In the genomic region with DNA sequence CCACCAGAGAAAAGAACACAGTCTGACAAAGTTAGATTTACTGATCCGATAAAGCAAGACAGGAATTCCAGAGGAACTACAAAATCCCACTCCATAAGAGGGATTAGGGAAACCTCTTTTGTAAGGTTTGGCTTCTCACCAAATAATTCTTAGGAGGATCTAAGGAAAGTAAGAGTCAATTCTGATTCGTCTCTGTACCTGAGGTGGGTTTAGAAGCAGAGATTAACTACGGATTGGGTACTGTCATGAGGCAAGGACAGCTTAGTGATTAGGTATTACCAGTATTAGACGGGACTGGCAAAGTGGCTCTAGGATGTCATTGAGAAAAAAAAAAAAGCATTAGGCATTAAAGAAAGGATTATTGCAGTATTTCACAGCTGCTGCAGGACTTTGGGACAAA, we compare ENCODE assay signal across 2 cellular contexts.
TF ChIP-seq lines count a peak whose summit lies in the region.

No MANE protein-coding gene starts in this region.

TF ChIP-seq in SK-N-SH, 30 proteins besides CTCF, POLR2A, EP300 and RAD21 (continued from another document):
- TF ChIP-seq, protein P1, sequence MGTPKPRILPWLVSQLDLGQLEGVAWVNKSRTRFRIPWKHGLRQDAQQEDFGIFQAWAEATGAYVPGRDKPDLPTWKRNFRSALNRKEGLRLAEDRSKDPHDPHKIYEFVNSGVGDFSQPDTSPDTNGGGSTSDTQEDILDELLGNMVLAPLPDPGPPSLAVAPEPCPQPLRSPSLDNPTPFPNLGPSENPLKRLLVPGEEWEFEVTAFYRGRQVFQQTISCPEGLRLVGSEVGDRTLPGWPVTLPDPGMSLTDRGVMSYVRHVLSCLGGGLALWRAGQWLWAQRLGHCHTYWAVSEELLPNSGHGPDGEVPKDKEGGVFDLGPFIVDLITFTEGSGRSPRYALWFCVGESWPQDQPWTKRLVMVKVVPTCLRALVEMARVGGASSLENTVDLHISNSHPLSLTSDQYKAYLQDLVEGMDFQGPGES (IDR thresholded peaks at IDR 0.05; ENCODE audit: low read depth, low read length), result no peak
- TF ChIP-seq, protein P2, sequence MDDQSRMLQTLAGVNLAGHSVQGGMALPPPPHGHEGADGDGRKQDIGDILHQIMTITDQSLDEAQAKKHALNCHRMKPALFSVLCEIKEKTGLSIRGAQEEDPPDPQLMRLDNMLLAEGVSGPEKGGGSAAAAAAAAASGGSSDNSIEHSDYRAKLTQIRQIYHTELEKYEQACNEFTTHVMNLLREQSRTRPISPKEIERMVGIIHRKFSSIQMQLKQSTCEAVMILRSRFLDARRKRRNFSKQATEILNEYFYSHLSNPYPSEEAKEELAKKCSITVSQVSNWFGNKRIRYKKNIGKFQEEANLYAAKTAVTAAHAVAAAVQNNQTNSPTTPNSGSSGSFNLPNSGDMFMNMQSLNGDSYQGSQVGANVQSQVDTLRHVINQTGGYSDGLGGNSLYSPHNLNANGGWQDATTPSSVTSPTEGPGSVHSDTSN (IDR thresholded peaks at IDR 0.05), result no peak
- TF ChIP-seq SMC3 (IDR thresholded peaks at IDR 0.05; ENCODE audit: low read depth, low read length), result no peak
- TF ChIP-seq NFIC (IDR thresholded peaks at IDR 0.05; ENCODE audit: borderline replicate concordance), result no peak
- no peak for TF ChIP-seq TAF1 (IDR thresholded peaks at IDR 0.05; ENCODE audit: borderline replicate concordance, low read depth, low read length)
TF ChIP-seq in SK-N-SH: peak in this region for 0.

TF ChIP-seq in WTC11, 78 proteins besides CTCF, POLR2A, EP300 and RAD21 (continued from another document):
- TF ChIP-seq, protein P3, sequence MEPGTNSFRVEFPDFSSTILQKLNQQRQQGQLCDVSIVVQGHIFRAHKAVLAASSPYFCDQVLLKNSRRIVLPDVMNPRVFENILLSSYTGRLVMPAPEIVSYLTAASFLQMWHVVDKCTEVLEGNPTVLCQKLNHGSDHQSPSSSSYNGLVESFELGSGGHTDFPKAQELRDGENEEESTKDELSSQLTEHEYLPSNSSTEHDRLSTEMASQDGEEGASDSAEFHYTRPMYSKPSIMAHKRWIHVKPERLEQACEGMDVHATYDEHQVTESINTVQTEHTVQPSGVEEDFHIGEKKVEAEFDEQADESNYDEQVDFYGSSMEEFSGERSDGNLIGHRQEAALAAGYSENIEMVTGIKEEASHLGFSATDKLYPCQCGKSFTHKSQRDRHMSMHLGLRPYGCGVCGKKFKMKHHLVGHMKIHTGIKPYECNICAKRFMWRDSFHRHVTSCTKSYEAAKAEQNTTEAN (CRISPR knock-in tag; IDR thresholded peaks at IDR 0.05), result no peak
- TF ChIP-seq, protein P4, sequence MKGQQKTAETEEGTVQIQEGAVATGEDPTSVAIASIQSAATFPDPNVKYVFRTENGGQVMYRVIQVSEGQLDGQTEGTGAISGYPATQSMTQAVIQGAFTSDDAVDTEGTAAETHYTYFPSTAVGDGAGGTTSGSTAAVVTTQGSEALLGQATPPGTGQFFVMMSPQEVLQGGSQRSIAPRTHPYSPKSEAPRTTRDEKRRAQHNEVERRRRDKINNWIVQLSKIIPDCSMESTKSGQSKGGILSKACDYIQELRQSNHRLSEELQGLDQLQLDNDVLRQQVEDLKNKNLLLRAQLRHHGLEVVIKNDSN (CRISPR knock-in tag; IDR thresholded peaks at IDR 0.05), result no peak
- TF ChIP-seq NFE2L1 (CRISPR knock-in tag; IDR thresholded peaks at IDR 0.05) (no peak), MAX (CRISPR knock-in tag; IDR thresholded peaks at IDR 0.05) (no peak), SMAD4 (CRISPR knock-in tag; IDR thresholded peaks at IDR 0.05) (no peak), E2F5 (CRISPR knock-in tag; IDR thresholded peaks at IDR 0.05) (no peak), ZNF121 (CRISPR knock-in tag; IDR thresholded peaks at IDR 0.05) (no peak)
